Comparison of ENCODE assay signal across 29 cellular contexts in the genomic region with DNA sequence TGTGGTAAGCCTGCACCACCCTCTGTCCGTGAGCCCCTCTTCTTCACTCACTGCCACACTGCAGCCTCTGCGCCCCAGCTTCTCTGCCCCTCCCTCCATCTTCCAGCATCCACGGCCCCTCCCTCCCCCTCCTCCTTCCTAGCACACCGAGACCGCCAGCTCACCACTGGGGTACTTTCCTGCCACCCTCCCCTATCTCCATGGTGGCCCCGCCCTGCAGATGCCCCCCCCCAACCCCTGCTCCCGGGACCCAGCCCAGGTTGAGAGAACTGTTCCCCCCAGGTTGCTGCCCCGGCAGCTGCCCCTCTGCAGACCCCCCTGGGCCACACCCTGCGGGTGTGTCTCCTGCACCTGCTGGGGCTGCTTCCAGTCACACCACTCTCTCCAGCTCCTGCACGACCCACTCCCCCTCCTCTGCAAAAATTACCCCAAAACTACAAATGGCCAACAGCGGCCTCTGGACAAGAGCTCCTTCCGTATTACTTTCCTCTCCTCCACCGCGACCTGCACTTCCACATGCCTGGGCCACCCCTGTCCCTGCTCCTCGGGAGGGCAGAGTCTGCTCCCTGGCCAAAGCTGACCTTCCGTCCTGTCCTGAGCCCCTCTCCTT.
"Had no signal": no experiment of that assay in that cellular context is flagged by ENCODE, and none has a peak within 500 bp of the region (broad histone marks: within the 10 kb centered on the region; RNA-seq: fewer than 3 reads in every experiment).

No MANE protein-coding gene starts in this region.

- H3K9me3 ChIP-seq: breast epithelium, colonic mucosa, neutrophil, right lobe of liver, vagina had no signal

- H3K27ac Mint-ChIP-seq: activated CD4-positive, alpha-beta memory T cell treated with anti-CD3 and anti-CD28 coated beads for 36 hours; activated T-helper 1 cell treated with anti-CD3 and anti-CD28 coated beads, Interleukin-12 subunit alpha, Interleukin-12 subunit beta, Interleukin-2, Interleukin-4 antibody, amounts not matched to agents 30 ng/mL and 10 ng/mL and 1 ng/mL, durations not matched to agents 14 hours and 24 hours and 36 hours; mesothelial cell of epicardium; naive thymus-derived CD4-positive, alpha-beta T cell; progenitor cell of endocrine pancreas; stimulated activated effector memory CD8-positive, alpha-beta T cell treated with anti-CD3 and anti-CD28 coated beads, Interleukin-12 subunit alpha, Interleukin-12 subunit beta, amount 100 ng/mL, for 72 hours; stimulated activated naive CD8-positive, alpha-beta T cell treated with anti-CD3 and anti-CD28 coated beads, Interleukin-15, Interleukin-2, amounts not matched to agents 100 ng/mL and 50 ng/mL, for 24 hours; T-helper 17 cell; type B pancreatic cell had no signal

- H3K4me3 ChIP-seq: breast epithelium, colonic mucosa, right lobe of liver, skin epidermis, vagina had no signal

- H3K36me3 ChIP-seq: breast epithelium, colonic mucosa, neutrophil, right lobe of liver, vagina, WERI-Rb-1 had no signal

- H3K9me3 Mint-ChIP-seq: activated T-helper 1 cell treated with anti-CD3 and anti-CD28 coated beads, Interleukin-12 subunit alpha, Interleukin-12 subunit beta, Interleukin-2, Interleukin-4 antibody, amounts not matched to agents 30 ng/mL and 10 ng/mL and 1 ng/mL, durations not matched to agents 14 hours and 24 hours and 36 hours; mesothelial cell of epicardium; stimulated activated naive CD8-positive, alpha-beta T cell treated with anti-CD3 and anti-CD28 coated beads, Interleukin-15, Interleukin-2, amounts not matched to agents 100 ng/mL and 50 ng/mL, for 24 hours; type B pancreatic cell had no signal

- ATAC-seq: activated CD4-positive, CD25-positive, alpha-beta regulatory T cell treated with anti-CD3 and anti-CD28 coated beads, Interleukin-2, amount 50 U/mL, for 24 hours; naive thymus-derived CD4-positive, alpha-beta T cell; right lobe of liver; stimulated activated effector memory CD8-positive, alpha-beta T cell treated with anti-CD3 and anti-CD28 coated beads, Interleukin-12 subunit alpha, Interleukin-12 subunit beta, amount 100 ng/mL, for 72 hours; T-helper 17 cell had no signal

- H3K4me1 ChIP-seq: breast epithelium, colonic mucosa, right lobe of liver, vagina had no signal

- H3K36me3 Mint-ChIP-seq: activated CD4-positive, alpha-beta memory T cell treated with anti-CD3 and anti-CD28 coated beads for 36 hours; mesothelial cell of epicardium; naive thymus-derived CD4-positive, alpha-beta T cell; stimulated activated effector memory CD8-positive, alpha-beta T cell treated with anti-CD3 and anti-CD28 coated beads, Interleukin-12 subunit alpha, Interleukin-12 subunit beta, amount 100 ng/mL, for 72 hours; type B pancreatic cell had no signal

- FAIRE-seq: frontal cortex, islet of Langerhans had no signal

- H3K27me3 Mint-ChIP-seq: stimulated activated naive CD8-positive, alpha-beta T cell treated with anti-CD3 and anti-CD28 coated beads, Interleukin-15, Interleukin-2, amounts not matched to agents 100 ng/mL and 50 ng/mL, for 24 hours; T-helper 17 cell had no signal

- H3K27ac ChIP-seq: breast epithelium, colonic mucosa, neutrophil, right lobe of liver, skin epidermis, vagina, WERI-Rb-1 had no signal

- H3K4me3 Mint-ChIP-seq: activated CD4-positive, alpha-beta memory T cell treated with anti-CD3 and anti-CD28 coated beads for 36 hours; activated T-helper 1 cell treated with anti-CD3 and anti-CD28 coated beads, Interleukin-12 subunit alpha, Interleukin-12 subunit beta, Interleukin-2, Interleukin-4 antibody, amounts not matched to agents 30 ng/mL and 10 ng/mL and 1 ng/mL, durations not matched to agents 14 hours and 24 hours and 36 hours; mesothelial cell of epicardium; naive thymus-derived CD4-positive, alpha-beta T cell; stimulated activated effector memory CD8-positive, alpha-beta T cell treated with anti-CD3 and anti-CD28 coated beads, Interleukin-12 subunit alpha, Interleukin-12 subunit beta, amount 100 ng/mL, for 72 hours; stimulated activated naive CD8-positive, alpha-beta T cell treated with anti-CD3 and anti-CD28 coated beads, Interleukin-15, Interleukin-2, amounts not matched to agents 100 ng/mL and 50 ng/mL, for 24 hours; T-helper 17 cell; type B pancreatic cell had no signal

- H3K4me1 Mint-ChIP-seq: mesothelial cell of epicardium; naive thymus-derived CD4-positive, alpha-beta T cell; stimulated activated effector memory CD8-positive, alpha-beta T cell treated with anti-CD3 and anti-CD28 coated beads, Interleukin-12 subunit alpha, Interleukin-12 subunit beta, amount 100 ng/mL, for 72 hours; T-helper 17 cell had no signal

- DNase-seq: activated CD4-positive, alpha-beta memory T cell treated with anti-CD3 and anti-CD28 coated beads for 36 hours; activated CD4-positive, alpha-beta T cell treated with anti-CD3 and anti-CD28 coated beads for 48 hours; activated CD8-positive, alpha-beta memory T cell treated with anti-CD3 and anti-CD28 coated beads, Interleukin-2, amount 50 U/mL, for 4 hours; activated gamma-delta T cell treated with Interleukin-2 at 50 U/mL for 16 hours; activated naive CD4-positive, alpha-beta T cell treated with anti-CD3 and anti-CD28 coated beads, Interleukin-2, amount 50 U/mL, for 16 hours; activated T-cell treated with anti-CD3 and anti-CD28 coated beads, Interleukin-2, amount 50 U/mL, for 1 hour; amygdala; colonic mucosa; effector memory CD4-positive, alpha-beta T cell; mammary epithelial cell; naive thymus-derived CD4-positive, alpha-beta T cell; stimulated activated CD4-positive, alpha-beta T cell treated with anti-CD3 and anti-CD28 coated beads, Interleukin-4, amount 100 ng/mL, for 24 hours; T-helper 17 cell; T1000; WERI-Rb-1 had no signal
